In genomic region chr2:36355890-36356198, GRCh38 we compare ENCODE assay signal across 8 cellular contexts. TPM values are rescaled to one million over a fixed set of nuclear protein-coding genes. Genes with fewer than 3 reads are reported as not detected.
A peak's percentile ranks its signal among the peaks of the same experiment; 100 is the strongest.
DNase-seq lines count a peak whose midpoint lies in the region; ATAC-seq and TF ChIP-seq lines count a peak whose summit lies in the region.

No MANE protein-coding gene starts in this region.

- H3K4me3 Mint-ChIP-seq in activated T-cell treated with anti-CD3 and anti-CD28 coated beads, Interleukin-2, amount 50 U/mL, for 24 hours: peak overlapping the region; percentile 57

- H3K27me3 ChIP-seq in breast epithelium (no peaks in the 10 kb centered on the region), lung (ENCODE audit: control insufficient read depth, insufficient read depth) (no peaks in the 10 kb centered on the region), tibial nerve (no peaks in the 10 kb centered on the region)

- no peaks in the 10 kb centered on the region for H3K9me3 ChIP-seq in breast epithelium
- H3K9me3 ChIP-seq in lung (ENCODE audit: control insufficient read depth in 2 of 2, insufficient read depth in 1 of 2, low read length in 1 of 2): no peaks in the 10 kb centered on the region
- H3K9me3 ChIP-seq in tibial nerve: no peaks in the 10 kb centered on the region

- no peak for TF ChIP-seq POLR2A in breast epithelium (IDR thresholded peaks at IDR 0.05)
- TF ChIP-seq POLR2A in tibial nerve (IDR thresholded peaks at IDR 0.05): no peak

- H3K36me3 ChIP-seq in breast epithelium (no peaks in the 10 kb centered on the region), lung (ENCODE audit: control insufficient read depth in 2 of 2, insufficient read depth in 2 of 2, low read length in 2 of 2) (no peaks in the 10 kb centered on the region), tibial nerve (no peaks in the 10 kb centered on the region)

- peaks cover 4% of the 10 kb centered on the region for H3K36me3 Mint-ChIP-seq in activated T-cell treated with anti-CD3 and anti-CD28 coated beads, Interleukin-2, amount 50 U/mL, for 24 hours (ENCODE audit: low read depth)

- peak overlapping the region; percentile 93 to 98 for H3K27ac ChIP-seq in breast epithelium
- peak overlapping the region; percentile 82 to 85 for H3K27ac ChIP-seq in lung (ENCODE audit: low read depth in 1 of 2, low read length in 1 of 2)
- H3K27ac ChIP-seq in tibial nerve: peak overlapping the region; percentile 77 to 94 (median 86)

- H3K27me3 Mint-ChIP-seq in activated T-cell treated with anti-CD3 and anti-CD28 coated beads, Interleukin-2, amount 50 U/mL, for 24 hours: peaks cover 49% of the 10 kb centered on the region

- H3K4me3 ChIP-seq in breast epithelium: peak overlapping the region; percentile 81 to 98 (median 93)
- H3K4me3 ChIP-seq in lung: peak overlapping the region; percentile 76
- peak overlapping the region; percentile 64 to 93 (median 79) for H3K4me3 ChIP-seq in tibial nerve

- no peaks in the 10 kb centered on the region for H3K9me3 Mint-ChIP-seq in activated T-cell treated with anti-CD3 and anti-CD28 coated beads, Interleukin-2, amount 50 U/mL, for 24 hours

- 0 to 1% methylated on average over 20 to 36 of the region's 37 CpGs for WGBS in lung, 2 donors
- 0 to 1% methylated on average over 16 to 24 of the region's 37 CpGs for WGBS in tibial nerve, 2 donors

- H3K4me1 ChIP-seq in breast epithelium (peaks cover 6 to 8% of the 10 kb centered on the region in 2 donors), lung (ENCODE audit: control insufficient read depth in 2 of 2, insufficient read depth in 2 of 2, low read length in 2 of 2) (peaks cover 5 to 8% of the 10 kb centered on the region in 2 donors), tibial nerve (peaks cover 0 to 62% (median 14%) of the 10 kb centered on the region in 4 donors)

- H3K27ac Mint-ChIP-seq in activated T-cell treated with anti-CD3 and anti-CD28 coated beads, Interleukin-2, amount 50 U/mL, for 24 hours: no peak overlapping the region

- DNase-seq in activated T-cell treated with anti-CD3 and anti-CD28 coated beads, Interleukin-2, amount 50 U/mL, for 24 hours: no peak
- DNase-seq in activated T-cell treated with anti-CD3 and anti-CD28 coated beads for 4 hours (no peak), breast epithelium (ENCODE audit: low spot score in 2 of 2) (no peak), lung (ENCODE audit: low spot score) (no peak), tibial nerve (ENCODE audit: low spot score in 2 of 2) (no peak), NCI-H146 (lab: John Stamatoyannopoulos, UW) (no peak), NCI-H69 (lab: John Stamatoyannopoulos, UW) (no peak)

- ATAC-seq in lung (ENCODE audit: insufficient read depth, low FRiP score): no peak
- ATAC-seq in HG03196 (IDR thresholded peaks at IDR 0.05; ENCODE audit: unreplicated experiment): no peak

- H3K4me1 Mint-ChIP-seq in activated T-cell treated with anti-CD3 and anti-CD28 coated beads, Interleukin-2, amount 50 U/mL, for 24 hours (ENCODE audit: low read depth): peaks cover 40% of the 10 kb centered on the region

- TF ChIP-seq CTCF in breast epithelium (IDR thresholded peaks at IDR 0.05): peak in 1 of 3 donors; percentile 5
- no peak for TF ChIP-seq CTCF in lung (IDR thresholded peaks at IDR 0.05; ENCODE audit: control extremely low read depth, extremely low read depth)
- no peak for TF ChIP-seq CTCF in tibial nerve (IDR thresholded peaks at IDR 0.05)

- intact Hi-C loops in breast epithelium (cut with DNase I; ENCODE audit: low total_unique reads): loop anchor here (10.0 kb wide), 2 partner anchors 79 to 139 kb away; no protein-coding TSS in a partner anchor

- TF ChIP-seq EP300 in tibial nerve (IDR thresholded peaks at IDR 0.05): no peak

RNA-seq across cellular contexts. Expression of gene CRIM1, which starts 0.3 kb away (rescaled TPM):
- total RNA-seq in breast epithelium: 100 to 1,000 TPM; 166 to 187 (median 178) TPM
- total RNA-seq in lung: 100 to 1,000 TPM in 1 of 2 donors, 10 to 100 TPM in 1; 76.1 to 119 TPM
- 10 to 100 TPM; 24.3 to 40.8 TPM for polyA plus RNA-seq in lung
- 100 to 1,000 TPM; 179 to 229 (median 188) TPM for total RNA-seq in tibial nerve
